Comparison of ENCODE assay signal across 11 cellular contexts in the genomic region with DNA sequence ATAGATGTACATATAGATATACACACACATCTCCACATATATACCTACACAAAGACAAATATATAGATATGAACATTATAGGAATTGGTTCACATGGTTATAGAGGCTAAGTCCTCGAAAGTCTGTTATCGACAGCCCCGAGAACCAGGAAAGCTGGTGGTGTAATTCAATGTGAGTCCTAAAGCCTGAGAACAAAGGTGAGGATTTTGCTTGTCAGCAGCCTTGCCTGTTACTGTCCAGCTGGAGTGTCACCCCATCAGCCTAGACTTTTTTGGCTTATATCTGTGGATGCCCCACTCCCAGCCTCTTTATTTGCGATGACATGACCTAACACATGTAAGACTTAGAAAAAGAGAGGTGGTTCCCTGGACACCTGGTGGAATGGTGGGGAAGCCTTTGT.
DNase-seq lines count a peak whose midpoint lies in the region; ATAC-seq and TF ChIP-seq lines count a peak whose summit lies in the region.
"Had no signal": no experiment of that assay in that cellular context is flagged by ENCODE, and none has a peak within 500 bp of the region (broad histone marks: within the 10 kb centered on the region; RNA-seq: fewer than 3 reads in every experiment).

No MANE protein-coding gene starts in this region.

- peaks cover 0 to 20% (median 7%) of the 10 kb centered on the region in 4 donors for H3K4me1 ChIP-seq in transverse colon
- peaks cover 0 to 4% (median 0%) of the 10 kb centered on the region in 3 donors for H3K4me1 ChIP-seq in gastroesophageal sphincter

- in situ Hi-C loops in transverse colon (cut with MboI; ENCODE audit: low pct_ligation_motif_present in 1 of 4, low pct_unique_long_range_greater_than_20kb in 1 of 4, low sequenced_read_pairs in 3 of 4) = loop anchor here in 1 of 4 donors (10.0 kb wide), 1 partner anchor 542 kb away; no protein-coding TSS in a partner anchor

- H3K9me3 Mint-ChIP-seq in activated naive CD4-positive, alpha-beta T cell treated with anti-CD3 and anti-CD28 coated beads, Interleukin-2, amount 10 ng/mL, durations not matched to agents 7 days and 5 days = no peaks in the 10 kb centered on the region
- no peaks in the 10 kb centered on the region for H3K9me3 Mint-ChIP-seq in activated T-helper 17 cell treated with anti-CD3 and anti-CD28 coated beads, Interleukin-2, amount 50 U/mL, for 72 hours
- H3K9me3 Mint-ChIP-seq in progenitor cell of endocrine pancreas (ENCODE audit: low read depth) = no peaks in the 10 kb centered on the region

- TF ChIP-seq POLR2A in transverse colon (IDR thresholded peaks at IDR 0.05) (no peak), gastroesophageal sphincter (IDR thresholded peaks at IDR 0.05) (no peak)

- H3K36me3 Mint-ChIP-seq in activated naive CD4-positive, alpha-beta T cell treated with anti-CD3 and anti-CD28 coated beads, Interleukin-2, amount 10 ng/mL, durations not matched to agents 7 days and 5 days = no peaks in the 10 kb centered on the region
- H3K36me3 Mint-ChIP-seq in activated T-helper 17 cell treated with anti-CD3 and anti-CD28 coated beads, Interleukin-2, amount 50 U/mL, for 72 hours (ENCODE audit: low read depth) = no peaks in the 10 kb centered on the region
- H3K36me3 Mint-ChIP-seq in progenitor cell of endocrine pancreas (ENCODE audit: insufficient read depth) = no peaks in the 10 kb centered on the region

- TF ChIP-seq EP300 in transverse colon (IDR thresholded peaks at IDR 0.05; ENCODE audit: low read depth) = no peak
- no peak for TF ChIP-seq EP300 in gastroesophageal sphincter (IDR thresholded peaks at IDR 0.05)

- peak overlapping the region in 1 of 4 donors; percentile 21 for H3K4me3 ChIP-seq in transverse colon
- H3K4me3 ChIP-seq in gastroesophageal sphincter = no peak overlapping the region

- TF ChIP-seq CTCF in transverse colon (IDR thresholded peaks at IDR 0.05) (no peak), gastroesophageal sphincter (IDR thresholded peaks at IDR 0.05) (no peak), progenitor cell of endocrine pancreas (IDR thresholded peaks at IDR 0.05; ENCODE audit: unreplicated experiment) (no peak)

- H3K27ac ChIP-seq in transverse colon = peak overlapping the region in 3 of 4 donors; percentile 22 to 49 (median 44)
- no peak overlapping the region for H3K27ac ChIP-seq in gastroesophageal sphincter

- H3K27me3 ChIP-seq in transverse colon (no peaks in the 10 kb centered on the region), gastroesophageal sphincter (no peaks in the 10 kb centered on the region)

- ATAC-seq in HG03025 (IDR thresholded peaks at IDR 0.05; ENCODE audit: low FRiP score, unreplicated experiment) (peak; percentile 3), gastroesophageal sphincter (no peak)
- no peak for ATAC-seq in activated T-helper 17 cell treated with anti-CD3 and anti-CD28 coated beads, Interleukin-2, amount 50 U/mL, for 72 hours (replicated peaks)

- peak overlapping the region; percentile 61 for H3K4me3 Mint-ChIP-seq in activated naive CD4-positive, alpha-beta T cell treated with anti-CD3 and anti-CD28 coated beads, Interleukin-2, amount 10 ng/mL, durations not matched to agents 7 days and 5 days
- H3K4me3 Mint-ChIP-seq in activated T-helper 17 cell treated with anti-CD3 and anti-CD28 coated beads, Interleukin-2, amount 50 U/mL, for 72 hours = peak overlapping the region; percentile 68
- H3K4me3 Mint-ChIP-seq in progenitor cell of endocrine pancreas (ENCODE audit: low read depth) = no peak overlapping the region

- no peaks in the 10 kb centered on the region for H3K9me3 ChIP-seq in transverse colon
- H3K9me3 ChIP-seq in gastroesophageal sphincter = no peaks in the 10 kb centered on the region

- H3K36me3 ChIP-seq in transverse colon (no peaks in the 10 kb centered on the region), gastroesophageal sphincter (no peaks in the 10 kb centered on the region)

- H3K4me1 Mint-ChIP-seq in activated naive CD4-positive, alpha-beta T cell treated with anti-CD3 and anti-CD28 coated beads, Interleukin-2, amount 10 ng/mL, durations not matched to agents 7 days and 5 days = peaks cover 23% of the 10 kb centered on the region
- peaks cover 5% of the 10 kb centered on the region for H3K4me1 Mint-ChIP-seq in activated T-helper 17 cell treated with anti-CD3 and anti-CD28 coated beads, Interleukin-2, amount 50 U/mL, for 72 hours
- no peaks in the 10 kb centered on the region for H3K4me1 Mint-ChIP-seq in progenitor cell of endocrine pancreas (ENCODE audit: low read depth)

- peaks cover 10% of the 10 kb centered on the region for H3K27me3 Mint-ChIP-seq in activated naive CD4-positive, alpha-beta T cell treated with anti-CD3 and anti-CD28 coated beads, Interleukin-2, amount 10 ng/mL, durations not matched to agents 7 days and 5 days
- H3K27me3 Mint-ChIP-seq in activated T-helper 17 cell treated with anti-CD3 and anti-CD28 coated beads, Interleukin-2, amount 50 U/mL, for 72 hours = peaks cover 3% of the 10 kb centered on the region
- H3K27me3 Mint-ChIP-seq in progenitor cell of endocrine pancreas = no peaks in the 10 kb centered on the region

- DNase-seq in activated naive CD4-positive, alpha-beta T cell treated with anti-CD3 and anti-CD28 coated beads, Interleukin-2, amount 10 ng/mL, durations not matched to agents 7 days and 5 days = no peak
- no peak for DNase-seq in activated naive CD4-positive, alpha-beta T cell treated with anti-CD3 and anti-CD28 coated beads, Interleukin-2, amount 50 U/mL, for 16 hours
- no peak for DNase-seq in transverse colon
- no peak for DNase-seq in stimulated activated CD8-positive, alpha-beta memory T cell treated with anti-CD3 and anti-CD28 coated beads, Interleukin-4, amount 100 ng/mL, for 48 hours
- no peak for DNase-seq in progenitor cell of endocrine pancreas (ENCODE audit: low spot score, unreplicated experiment)
- DNase-seq: activated CD4-positive, CD25-positive, alpha-beta regulatory T cell; kidney glomerular epithelial cell; NCI-H82 had no signal

- CTCF ChIA-PET in activated naive CD4-positive, alpha-beta T cell treated with anti-CD3 and anti-CD28 coated beads, Interleukin-2, amount 10 ng/mL, durations not matched to agents 7 days and 5 days (lab: Charles Lee) = interaction anchor here (0.7 to 7.2 kb wide), 6 partner anchors 11 to 536 kb away, joined by 3 to 48 read pairs (median 3); no protein-coding TSS in a partner anchor

- intact Hi-C loops in transverse colon (cut with DNase I; ENCODE audit: low total_unique reads) = loop anchor here (10.0 kb wide), 1 partner anchor 542 kb away; no protein-coding TSS in a partner anchor

- WGBS in transverse colon (ENCODE audit: low coverage in 1 of 2), 2 donors = 95% methylated on average over 4 of the region's 4 CpGs; no CpG with 5 or more reads in 1 of the 2 donors
- WGBS in gastroesophageal sphincter (ENCODE audit: low coverage in 1 of 2), 2 donors = 85 to 95% methylated on average over 4 of the region's 4 CpGs

- H3K27ac Mint-ChIP-seq in activated naive CD4-positive, alpha-beta T cell treated with anti-CD3 and anti-CD28 coated beads, Interleukin-2, amount 10 ng/mL, durations not matched to agents 7 days and 5 days = peak overlapping the region; percentile 81
- no peak overlapping the region for H3K27ac Mint-ChIP-seq in activated T-helper 17 cell treated with anti-CD3 and anti-CD28 coated beads, Interleukin-2, amount 50 U/mL, for 72 hours
- no peak overlapping the region for H3K27ac Mint-ChIP-seq in progenitor cell of endocrine pancreas

Comparison
In these comparisons a context has a peak if more than half of its experiments do, and no peak if none do; other contexts are left out.
1. H3K27ac ChIP-seq: peak in transverse colon (3 of 4); none in gastroesophageal sphincter (0 of 4).